Comparison of ENCODE assay signal across 9 cellular contexts in genomic region chr7:5234852-5235831, GRCh38. TPM values are rescaled to one million over a fixed set of nuclear protein-coding genes. Genes with fewer than 3 reads are reported as not detected.
DNase-seq lines count a peak whose midpoint lies in the region; ATAC-seq and TF ChIP-seq lines count a peak whose summit lies in the region.
"Had no signal": no experiment of that assay in that cellular context is flagged by ENCODE, and none has a peak within 500 bp of the region (broad histone marks: within the 10 kb centered on the region; RNA-seq: fewer than 3 reads in every experiment).

No MANE protein-coding gene starts in this region.

- CTCF ChIA-PET in PC-9 (lab: Charles Lee): interaction anchor here (0.6 kb wide), 2 partner anchors 164 to 214 kb away, joined by 4 to 6 read pairs; no protein-coding TSS in a partner anchor

- no peak overlapping the region for H3K4ac ChIP-seq in trophoblast cell (ENCODE audit: low read depth, low read length)

- POLR2A ChIA-PET in PC-9 (lab: Charles Lee; ENCODE audit: unreplicated experiment): interaction anchor here (0.7 kb wide), 2 partner anchors 9 to 592 kb away, joined by 4 to 8 read pairs; no protein-coding TSS in a partner anchor

- H3K4me2 ChIP-seq in PC-9: 0 out of 2 replicates have a peak overlapping the region, but pooled peaks have one; percentile 1
- no peak overlapping the region for H3K4me2 ChIP-seq in trophoblast cell (ENCODE audit: low read length)

- TF ChIP-seq CTCF in PC-9 (conservative IDR thresholded peaks at IDR 0.05) (no peak), esophagus squamous epithelium (IDR thresholded peaks at IDR 0.05) (no peak)

- BruUV-seq in PC-9 (replicated peaks; lab: Mats Ljungman, UMichigan): no TSS peak

- H4K12ac ChIP-seq in trophoblast cell (ENCODE audit: low read depth, low read length): no peak overlapping the region

- H3K4me3 ChIP-seq in PC-9 (no peak overlapping the region), trophoblast cell (ENCODE audit: low read depth, low read length) (no peak overlapping the region), esophagus squamous epithelium (no peak overlapping the region)

- ATAC-seq in GM18867 (IDR thresholded peaks at IDR 0.05; ENCODE audit: unreplicated experiment) (peak; percentile 35), HG02973 (IDR thresholded peaks at IDR 0.05; ENCODE audit: unreplicated experiment) (peak; percentile 20)

- H2BK12ac ChIP-seq in trophoblast cell (ENCODE audit: low read length): no peak overlapping the region

- H3K23ac ChIP-seq in trophoblast cell (ENCODE audit: low read length): no peak overlapping the region

- H3K9me3 ChIP-seq in PC-9 (ENCODE audit: insufficient read depth, low read depth) (no peaks in the 10 kb centered on the region), trophoblast cell (ENCODE audit: insufficient read depth, low read depth, low read length) (no peaks in the 10 kb centered on the region), esophagus squamous epithelium (no peaks in the 10 kb centered on the region)

- TF ChIP-seq POLR2A in esophagus squamous epithelium (IDR thresholded peaks at IDR 0.05): no peak

- no peak overlapping the region for H3K14ac ChIP-seq in trophoblast cell (ENCODE audit: low read length)

- intact Hi-C loops in PC-9 (cut with micrococcal nuclease; ENCODE audit: unreplicated experiment) (no loop called here), esophagus squamous epithelium (cut with DNase I) (no loop called here)

- H2BK120ac ChIP-seq in trophoblast cell (ENCODE audit: insufficient read depth, low read length, poor library complexity): no peak overlapping the region

- H3K79me1 ChIP-seq in trophoblast cell (ENCODE audit: low read length): no peaks in the 10 kb centered on the region

- H3K79me2 ChIP-seq in PC-9 (ENCODE audit: low read depth) (no peaks in the 10 kb centered on the region), trophoblast cell (ENCODE audit: control insufficient read depth, insufficient read depth, low read length, poor library complexity) (no peaks in the 10 kb centered on the region)

- H3K9ac ChIP-seq in trophoblast cell (ENCODE audit: low read length): no peak overlapping the region

- DNase-seq in PC-9 (peak; percentile 53 to 77), trophoblast cell (peak; percentile 64 to 65), superior temporal gyrus (ENCODE audit: extremely low spot score) (no peak), amniotic stem cell (lab: John Stamatoyannopoulos, UW) (no peak), pons (ENCODE audit: low spot score) (no peak), esophagus squamous epithelium (lab: John Stamatoyannopoulos, UW) (no peak)
- DNase-seq: activated naive CD4-positive, alpha-beta T cell treated with Interleukin-2 at 50 U/mL for 16 hours had no signal

- H3K4me1 ChIP-seq in PC-9 (replicated peaks; ENCODE audit: insufficient read depth) (peaks cover 11% of the 10 kb centered on the region), trophoblast cell (ENCODE audit: control insufficient read depth in 1 of 2, insufficient read depth in 2 of 2, low read length in 2 of 2) (peaks cover 0 to 4% of the 10 kb centered on the region in 2 experiments), esophagus squamous epithelium (peaks cover 3 to 35% (median 6%) of the 10 kb centered on the region in 3 donors)

- H3K18ac ChIP-seq in trophoblast cell (ENCODE audit: low read length): no peak overlapping the region

- no peak overlapping the region for H4K8ac ChIP-seq in trophoblast cell (ENCODE audit: low read depth, low read length)

- H3K9me2 ChIP-seq in PC-9 (ENCODE audit: insufficient read depth): no peaks in the 10 kb centered on the region

- no peak overlapping the region for H4K91ac ChIP-seq in trophoblast cell (ENCODE audit: low read depth, low read length)

- no peak overlapping the region for H2AK5ac ChIP-seq in trophoblast cell (ENCODE audit: low read length)

- no peaks in the 10 kb centered on the region for H3K27me3 ChIP-seq in PC-9 (ENCODE audit: insufficient read depth, low read depth)
- H3K27me3 ChIP-seq in trophoblast cell (ENCODE audit: insufficient read depth, low read length): no peaks in the 10 kb centered on the region
- H3K27me3 ChIP-seq in esophagus squamous epithelium: no peaks in the 10 kb centered on the region

- no peaks in the 10 kb centered on the region for H4K20me1 ChIP-seq in PC-9 (ENCODE audit: insufficient read depth)

- H2BK5ac ChIP-seq in trophoblast cell (ENCODE audit: low read depth, low read length, poor library complexity): no peak overlapping the region

- no peak overlapping the region for H3K27ac ChIP-seq in PC-9
- H3K27ac ChIP-seq in trophoblast cell (ENCODE audit: low read depth, low read length): no peak overlapping the region
- H3K27ac ChIP-seq in esophagus squamous epithelium: no peak overlapping the region

- WGBS in trophoblast cell (ENCODE audit: extremely low coverage, insufficient coverage, insufficient read length): no CpG with 5 or more reads among the region's 26 CpGs
- 59 to 63% methylated on average over 21 to 22 of the region's 26 CpGs for WGBS in esophagus squamous epithelium, 2 donors

- no peak overlapping the region for H2AFZ ChIP-seq in PC-9
- H2AFZ ChIP-seq in trophoblast cell (ENCODE audit: insufficient read depth, low read length, poor library complexity): no peak overlapping the region

- H3F3A ChIP-seq in PC-9 (ENCODE audit: insufficient read depth, low read depth): peaks cover 14% of the 10 kb centered on the region

- H3K36me3 ChIP-seq in PC-9 (ENCODE audit: low read depth): no peaks in the 10 kb centered on the region
- peaks cover 18 to 20% of the 10 kb centered on the region in 2 experiments for H3K36me3 ChIP-seq in trophoblast cell (ENCODE audit: control insufficient read depth in 1 of 2, insufficient read depth in 2 of 2, low read length in 2 of 2)
- peaks cover 3 to 36% (median 9%) of the 10 kb centered on the region in 3 donors for H3K36me3 ChIP-seq in esophagus squamous epithelium

RNA-seq across cellular contexts. Expression of gene WIPI2, which starts 45.1 kb away (rescaled TPM):
- total RNA-seq in PC-9 (2021) (120 and 124 TPM in 2 replicates), esophagus squamous epithelium (10 to 100 TPM; 31.5 to 51.7 (median 43.2) TPM)
- polyA plus RNA-seq in trophoblast cell (2013): 78.5 and 78.8 TPM in 2 replicates

RNA-seq across cellular contexts. Expression of gene SLC29A4, which starts 47.6 kb away (rescaled TPM):
- total RNA-seq in PC-9 (2021): 7.9 and 10.3 TPM in 2 replicates
- 4.3 and 4.5 TPM in 2 replicates for polyA plus RNA-seq in trophoblast cell (2013)
- under 1 TPM in 3 of 4 donors, not detected in 1; 0.44 to 0.57 (median 0.53) TPM for total RNA-seq in esophagus squamous epithelium

Comparison
In these comparisons a context has a peak if more than half of its experiments do, and no peak if none do; other contexts are left out.
1. DNase-seq: peak in PC-9 (2 of 2) and trophoblast cell (2 of 2); none in superior temporal gyrus (single experiment), amniotic stem cell (single experiment), pons (single experiment) and esophagus squamous epithelium (single experiment).